ENCODE assay signal across 1 cellular context in the genomic region with DNA sequence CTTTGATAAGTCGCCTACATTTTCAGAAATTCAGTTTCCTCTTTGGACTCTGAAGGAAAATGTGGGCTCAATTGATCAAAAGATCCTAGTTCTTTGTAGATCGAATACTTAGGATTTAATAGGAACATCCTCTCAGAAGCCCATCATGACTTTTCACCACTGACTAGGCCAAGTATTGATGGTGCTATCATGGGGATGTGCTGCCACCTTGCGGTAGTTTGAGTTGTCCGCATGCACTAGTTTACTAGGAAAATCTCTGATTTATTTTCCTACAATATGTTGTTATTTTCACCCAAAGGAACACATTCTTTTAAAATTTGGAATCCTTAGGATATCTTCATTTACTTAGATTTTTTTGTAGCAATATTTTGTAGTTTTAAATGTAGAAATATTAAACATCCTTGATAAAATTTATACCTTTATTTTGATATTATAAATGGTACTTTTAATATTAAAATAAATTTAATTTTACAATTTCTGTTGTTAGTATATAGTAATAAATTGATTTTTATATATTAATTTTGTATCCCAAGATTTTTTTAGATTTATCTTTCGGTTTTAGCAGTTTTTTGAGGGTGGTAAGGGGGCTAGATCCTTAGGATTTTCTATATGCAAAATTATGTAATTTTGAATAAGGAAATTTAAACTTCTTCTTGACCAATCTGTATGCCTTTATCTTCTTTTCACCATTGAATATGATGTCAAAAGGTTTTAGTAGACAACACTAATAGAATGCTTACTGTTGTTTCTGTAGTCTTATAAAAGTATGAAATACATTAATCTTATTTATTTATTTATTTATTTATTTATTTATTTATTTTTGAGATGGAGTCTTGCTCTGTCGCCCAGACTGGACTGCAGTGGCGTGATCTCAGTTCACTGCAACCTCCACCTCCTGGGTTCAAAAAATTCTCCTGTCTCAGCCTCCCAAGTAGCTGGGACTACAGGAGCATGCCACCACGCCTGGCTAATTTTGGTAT.
TF ChIP-seq lines count a peak whose summit lies in the region.

No MANE protein-coding gene starts in this region.

TF ChIP-seq in GM12878, 131 proteins besides CTCF, POLR2A, EP300 and RAD21:
- TF ChIP-seq DPF2 (IDR thresholded peaks at IDR 0.05) (no peak), ZNF207 (IDR thresholded peaks at IDR 0.05; ENCODE audit: borderline replicate concordance) (no peak), CBFB (IDR thresholded peaks at IDR 0.05; ENCODE audit: low read depth) (no peak), SUPT20H (IDR thresholded peaks at IDR 0.05; ENCODE audit: borderline replicate concordance, control insufficient read depth, low read depth, low read length) (no peak), SMC3 (IDR thresholded peaks at IDR 0.05; ENCODE audit: borderline replicate concordance, low read length) (peak; percentile 96), RUNX3 (IDR thresholded peaks at IDR 0.05; ENCODE audit: low read length) (peak; percentile 9; the same call in 1 of the 2 replicates), HDGF (IDR thresholded peaks at IDR 0.05) (no peak), SPI1 (IDR thresholded peaks at IDR 0.05; ENCODE audit: borderline replicate concordance, insufficient read depth, low read depth, low read length) (no peak), CBX3 (IDR thresholded peaks at IDR 0.05; ENCODE audit: borderline replicate concordance, low read depth) (no peak), SIN3A (IDR thresholded peaks at IDR 0.05; ENCODE audit: low read depth, low read length) (no peak), ZNF622 (IDR thresholded peaks at IDR 0.05) (no peak), MYC (IDR thresholded peaks at IDR 0.05; ENCODE audit: insufficient read depth, insufficient read length, insufficient replicate concordance, low read length, severe bottlenecking) (no peak), HDAC2 (IDR thresholded peaks at IDR 0.05) (no peak), BHLHE40 (IDR thresholded peaks at IDR 0.05; ENCODE audit: borderline replicate concordance in 1 of 2, low read depth in 2 of 2, low read length in 1 of 2) (no peak), MXI1 (IDR thresholded peaks at IDR 0.05; ENCODE audit: low read depth, low read length) (no peak), CHD4 (IDR thresholded peaks at IDR 0.05) (no peak), FOXM1 (IDR thresholded peaks at IDR 0.05; ENCODE audit: low read depth, low read length) (no peak), SP1 (IDR thresholded peaks at IDR 0.05; ENCODE audit: low read depth, low read length) (no peak), MEF2A (IDR thresholded peaks at IDR 0.05; ENCODE audit: insufficient read depth, low read depth, low read length) (no peak), YY1 (IDR thresholded peaks at IDR 0.05; ENCODE audit: low read depth, low read length) (peak; percentile 40; the same call in 1 of the 2 replicates)
- TF ChIP-seq, protein P1, sequence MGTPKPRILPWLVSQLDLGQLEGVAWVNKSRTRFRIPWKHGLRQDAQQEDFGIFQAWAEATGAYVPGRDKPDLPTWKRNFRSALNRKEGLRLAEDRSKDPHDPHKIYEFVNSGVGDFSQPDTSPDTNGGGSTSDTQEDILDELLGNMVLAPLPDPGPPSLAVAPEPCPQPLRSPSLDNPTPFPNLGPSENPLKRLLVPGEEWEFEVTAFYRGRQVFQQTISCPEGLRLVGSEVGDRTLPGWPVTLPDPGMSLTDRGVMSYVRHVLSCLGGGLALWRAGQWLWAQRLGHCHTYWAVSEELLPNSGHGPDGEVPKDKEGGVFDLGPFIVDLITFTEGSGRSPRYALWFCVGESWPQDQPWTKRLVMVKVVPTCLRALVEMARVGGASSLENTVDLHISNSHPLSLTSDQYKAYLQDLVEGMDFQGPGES (IDR thresholded peaks at IDR 0.05) = no peak
- TF ChIP-seq, protein P2, sequence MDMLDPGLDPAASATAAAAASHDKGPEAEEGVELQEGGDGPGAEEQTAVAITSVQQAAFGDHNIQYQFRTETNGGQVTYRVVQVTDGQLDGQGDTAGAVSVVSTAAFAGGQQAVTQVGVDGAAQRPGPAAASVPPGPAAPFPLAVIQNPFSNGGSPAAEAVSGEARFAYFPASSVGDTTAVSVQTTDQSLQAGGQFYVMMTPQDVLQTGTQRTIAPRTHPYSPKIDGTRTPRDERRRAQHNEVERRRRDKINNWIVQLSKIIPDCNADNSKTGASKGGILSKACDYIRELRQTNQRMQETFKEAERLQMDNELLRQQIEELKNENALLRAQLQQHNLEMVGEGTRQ (IDR thresholded peaks at IDR 0.05; ENCODE audit: borderline replicate concordance, low read depth, low read length) = no peak
TF ChIP-seq in GM12878: peak in this region for 3.
